Comparison of ENCODE assay signal across 15 cellular contexts in the genomic region with DNA sequence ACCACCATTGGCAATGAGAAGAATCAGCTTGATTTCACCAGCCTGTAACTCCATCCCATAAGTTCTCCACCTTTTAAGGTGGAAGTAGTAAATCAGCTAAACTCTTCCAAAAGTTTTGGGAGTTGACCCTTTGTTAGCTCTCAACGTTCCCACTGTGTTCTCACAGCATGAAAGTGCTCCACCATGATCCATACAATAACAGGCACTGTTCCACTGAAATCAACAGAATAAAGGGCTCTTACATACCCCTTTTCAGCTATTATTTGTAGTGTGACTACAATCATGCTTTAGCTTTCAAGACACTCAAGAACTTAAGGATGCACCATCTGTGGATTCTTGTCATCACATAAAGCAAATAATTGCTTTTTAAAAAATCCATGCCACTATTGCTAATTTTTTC.
"Had no signal": no experiment of that assay in that cellular context is flagged by ENCODE, and none has a peak within 500 bp of the region (broad histone marks: within the 10 kb centered on the region; RNA-seq: fewer than 3 reads in every experiment).

No MANE protein-coding gene starts in this region.

- H3K4me1 Mint-ChIP-seq: memory B cell had no signal

- H3K27ac ChIP-seq: esophagus squamous epithelium, left ventricle myocardium inferior, ovary, testis had no signal

- H3K4me1 ChIP-seq: esophagus squamous epithelium, left ventricle myocardium inferior, testis had no signal

- H3K4me3 ChIP-seq: esophagus squamous epithelium, left ventricle myocardium inferior, ovary, testis had no signal

- H3K36me3 Mint-ChIP-seq: activated naive CD4-positive, alpha-beta T cell treated with anti-CD3 and anti-CD28 coated beads, Interleukin-2, amount 50 U/mL, for 24 hours; brain; memory B cell had no signal

- H3K9me3 Mint-ChIP-seq: activated naive CD4-positive, alpha-beta T cell treated with anti-CD3 and anti-CD28 coated beads, Interleukin-2, amount 50 U/mL, for 24 hours; brain; memory B cell; nephron progenitor cell had no signal

- H3K9me3 ChIP-seq: esophagus squamous epithelium, left ventricle myocardium inferior, ovary, testis had no signal

- H3K27ac Mint-ChIP-seq: activated naive CD4-positive, alpha-beta T cell treated with anti-CD3 and anti-CD28 coated beads, Interleukin-2, amount 50 U/mL, for 24 hours; memory B cell; nephron progenitor cell had no signal

- H3K4me3 Mint-ChIP-seq: activated naive CD4-positive, alpha-beta T cell treated with anti-CD3 and anti-CD28 coated beads, Interleukin-2, amount 50 U/mL, for 24 hours; memory B cell; nephron progenitor cell had no signal

- H3K36me3 ChIP-seq: esophagus squamous epithelium, left ventricle myocardium inferior, ovary had no signal

- DNase-seq: activated effector memory CD4-positive, alpha-beta T cell treated with Interleukin-2 at 50 U/mL for 16 hours; activated T-cell treated with anti-CD3 and anti-CD28 coated beads, Interleukin-2, amount 50 U/mL, for 1 hour; amniotic stem cell; esophagus squamous epithelium; foreskin fibroblast; islet precursor cell; left ventricle myocardium inferior; nephron progenitor cell; ovary; stimulated activated CD4-positive, alpha-beta T cell treated with anti-CD3 and anti-CD28 coated beads, Interleukin-12 subunit alpha, Interleukin-12 subunit beta, amount 100 ng/mL, for 4 hours; stimulated activated naive CD4-positive, alpha-beta T cell treated with Interleukin-2 at 50 U/mL for 16 hours; testis had no signal

- H3K27me3 Mint-ChIP-seq: activated naive CD4-positive, alpha-beta T cell treated with anti-CD3 and anti-CD28 coated beads, Interleukin-2, amount 50 U/mL, for 24 hours; memory B cell had no signal

- H3K27me3 ChIP-seq: esophagus squamous epithelium, ovary, testis had no signal
